Comparison of ENCODE assay signal across 31 cellular contexts in the genomic region with DNA sequence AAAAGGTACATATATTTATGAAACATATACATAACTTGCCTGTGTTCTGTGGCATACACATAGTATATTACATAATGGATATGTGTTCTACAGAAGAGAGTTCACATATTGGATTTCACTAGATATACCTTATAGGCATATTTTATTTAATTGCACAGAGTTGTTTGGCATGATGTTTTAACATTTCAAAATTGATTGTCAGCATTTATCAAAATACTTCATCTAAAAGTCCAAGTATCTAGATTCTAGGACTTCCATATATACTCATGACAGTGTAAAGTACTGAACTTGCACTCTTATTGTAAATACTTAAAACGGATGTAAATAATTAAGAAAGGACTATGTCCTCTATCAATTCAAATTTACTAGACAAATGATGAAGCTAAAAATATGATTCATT.
"Had no signal": no experiment of that assay in that cellular context is flagged by ENCODE, and none has a peak within 500 bp of the region (broad histone marks: within the 10 kb centered on the region; RNA-seq: fewer than 3 reads in every experiment).

No MANE protein-coding gene starts in this region.

- H3K4me3 ChIP-seq: ascending aorta, cardiac muscle cell had no signal

- DNase-seq: activated CD4-positive, alpha-beta memory T cell treated with anti-CD3 and anti-CD28 coated beads, Interleukin-2, amount 10 ng/mL, durations not matched to agents 7 days and 5 days; activated CD4-positive, alpha-beta T cell treated with anti-CD3 and anti-CD28 coated beads for 1 hour; activated CD4-positive, alpha-beta T cell treated with anti-CD3 and anti-CD28 coated beads for 36 hours; activated CD4-positive, alpha-beta T cell treated with anti-CD3 and anti-CD28 coated beads for 48 hours; activated CD4-positive, alpha-beta T cell treated with anti-CD3 and anti-CD28 coated beads, Interleukin-2, amount 10 ng/mL, durations not matched to agents 7 days and 5 days; activated CD4-positive, alpha-beta T cell treated with anti-CD3 and anti-CD28 coated beads, Interleukin-2, amount 50 U/mL, for 48 hours; activated CD4-positive, CD25-positive, alpha-beta regulatory T cell; activated CD8-positive, alpha-beta memory T cell treated with anti-CD3 and anti-CD28 coated beads for 24 hours; activated CD8-positive, alpha-beta memory T cell treated with anti-CD3 and anti-CD28 coated beads, Interleukin-2, amount 10 ng/mL, durations not matched to agents 7 days and 5 days; activated CD8-positive, alpha-beta memory T cell treated with anti-CD3 and anti-CD28 coated beads, Interleukin-2, amount 50 U/mL, for 48 hours; activated CD8-positive, alpha-beta T cell treated with anti-CD3 and anti-CD28 coated beads, Interleukin-2, amount 10 ng/mL, durations not matched to agents 7 days and 5 days; activated effector memory CD4-positive, alpha-beta T cell treated with Interleukin-2 at 50 U/mL for 16 hours; activated gamma-delta T cell; activated naive CD4-positive, alpha-beta T cell treated with anti-CD3 and anti-CD28 coated beads, Interleukin-2, amount 10 ng/mL, durations not matched to agents 7 days and 5 days; activated naive CD4-positive, alpha-beta T cell treated with Interleukin-2 at 50 U/mL for 16 hours; activated naive CD8-positive, alpha-beta T cell treated with anti-CD3 and anti-CD28 coated beads, Interleukin-2, amount 10 ng/mL, durations not matched to agents 7 days and 5 days; activated naive CD8-positive, alpha-beta T cell treated with anti-CD3 and anti-CD28 coated beads, Interleukin-2, amount 50 U/mL, for 24 hours; activated T-cell treated with anti-CD3 and anti-CD28 coated beads, Interleukin-2, amount 50 U/mL, for 4 hours; amygdala; anterior cingulate cortex; caudate nucleus; T-helper 1 cell; T-helper 2 cell; T-helper 9 cell; WERI-Rb-1 had no signal

- H3K9me3 ChIP-seq: ascending aorta had no signal

- H3K4me1 ChIP-seq: ascending aorta had no signal

- H3K36me3 ChIP-seq: ascending aorta, cardiac muscle cell, WERI-Rb-1 had no signal

- H3K27me3 ChIP-seq: ascending aorta, cardiac muscle cell had no signal

- FAIRE-seq: bronchial epithelial cell, colon had no signal

- H3K27ac ChIP-seq: ascending aorta, cardiac muscle cell, WERI-Rb-1 had no signal

- ATAC-seq: activated CD4-positive, alpha-beta T cell treated with anti-CD3 and anti-CD28 coated beads for 36 hours; activated CD4-positive, CD25-positive, alpha-beta regulatory T cell treated with anti-CD3 and anti-CD28 coated beads, Interleukin-2, amount 50 U/mL, for 24 hours; activated CD8-positive, alpha-beta memory T cell treated with anti-CD3 and anti-CD28 coated beads, Interleukin-2, amount 10 ng/mL, durations not matched to agents 7 days and 5 days; activated CD8-positive, alpha-beta T cell treated with anti-CD3 and anti-CD28 coated beads, Interleukin-2, amount 10 ng/mL, durations not matched to agents 7 days and 5 days; activated naive CD8-positive, alpha-beta T cell treated with anti-CD3 and anti-CD28 coated beads, Interleukin-2, amount 50 U/mL, for 24 hours; activated T-cell treated with anti-CD3 and anti-CD28 coated beads, Interleukin-2, amount 50 U/mL, for 4 hours; WTC11 had no signal
